8 cellular contexts compared by ENCODE assay signal in genomic region chr6:111721677-111722219, GRCh38.
DNase-seq lines count a peak whose midpoint lies in the region; ATAC-seq, FAIRE-seq and TF ChIP-seq lines count a peak whose summit lies in the region.

No MANE protein-coding gene starts in this region.

- no peaks in the 10 kb centered on the region for H3K36me3 ChIP-seq in BJ (ENCODE audit: control insufficient read depth, insufficient read depth, low read length)
- no peaks in the 10 kb centered on the region for H3K36me3 ChIP-seq in sigmoid colon

- H3K4me1 ChIP-seq in sigmoid colon = peaks cover 0 to 32% (median 3%) of the 10 kb centered on the region in 4 donors

- TF ChIP-seq POLR2A in sigmoid colon (IDR thresholded peaks at IDR 0.05) = no peak

- H3K36me3 Mint-ChIP-seq in activated CD4-positive, alpha-beta T cell treated with anti-CD3 and anti-CD28 coated beads, Interleukin-2, amount 10 ng/mL, durations not matched to agents 7 days and 5 days (ENCODE audit: low read depth) = peaks cover 74% of the 10 kb centered on the region

- TF ChIP-seq CTCF in BJ (IDR thresholded peaks at IDR 0.05; ENCODE audit: insufficient read depth, low read depth, low read length) (peak; percentile 77), HL-60 (IDR thresholded peaks at IDR 0.05; ENCODE audit: insufficient read depth, low read length) (peak; percentile 58), sigmoid colon (IDR thresholded peaks at IDR 0.05) (peak in 3 of 4 experiments; percentile 10 to 36 (median 31))

- POLR2A ChIA-PET in BJ (lab: Charles Lee) = no interaction called here
- POLR2A ChIA-PET in activated CD4-positive, alpha-beta T cell treated with anti-CD3 and anti-CD28 coated beads, Interleukin-2, amount 10 ng/mL, durations not matched to agents 7 days and 5 days (lab: Charles Lee) = no interaction called here

- H3K27me3 Mint-ChIP-seq in activated CD4-positive, alpha-beta T cell treated with anti-CD3 and anti-CD28 coated beads, Interleukin-2, amount 10 ng/mL, durations not matched to agents 7 days and 5 days = no peaks in the 10 kb centered on the region

- H3K27ac ChIP-seq in HL-60 (replicated peaks) (no peak overlapping the region), sigmoid colon (peak overlapping the region in 3 of 4 donors; percentile 12 to 18 (median 16))

- H3K9me3 ChIP-seq in sigmoid colon = no peaks in the 10 kb centered on the region

- H3K4me3 Mint-ChIP-seq in activated CD4-positive, alpha-beta T cell treated with anti-CD3 and anti-CD28 coated beads, Interleukin-2, amount 10 ng/mL, durations not matched to agents 7 days and 5 days = no peak overlapping the region

- no peak for ATAC-seq in HG03280 (IDR thresholded peaks at IDR 0.05; ENCODE audit: unreplicated experiment)

- 72 to 88% methylated on average over 3 of the region's 3 CpGs for WGBS in sigmoid colon, 2 donors

- no peak overlapping the region for H3K4me3 ChIP-seq in BJ (ENCODE audit: low read depth, low read length)
- H3K4me3 ChIP-seq in HL-60 (replicated peaks; ENCODE audit: insufficient read depth, low read length) = no peak overlapping the region
- H3K4me3 ChIP-seq in sigmoid colon = no peak overlapping the region

- FAIRE-seq in RCC 7860 (lab: Jason Lieb, UNC) = no peak

- no peak for DNase-seq in BJ (ENCODE audit: low read depth)
- peak in 1 of 2 experiments; percentile 30 for DNase-seq in HL-60 (ENCODE audit: low read depth in 1 of 2, low spot score in 1 of 2)
- DNase-seq in activated CD4-positive, alpha-beta T cell treated with anti-CD3 and anti-CD28 coated beads, Interleukin-2, amount 10 ng/mL, durations not matched to agents 7 days and 5 days = peak; percentile 46
- DNase-seq in fibroblast of gingiva (ENCODE audit: low read depth) = peak; percentile 91
- DNase-seq in sigmoid colon = no peak
- no peak for DNase-seq in SIG-M5 (lab: John Stamatoyannopoulos, UW)
- no peak for DNase-seq in RCC 7860 (ENCODE audit: low spot score)

- no peak for TF ChIP-seq EP300 in sigmoid colon (IDR thresholded peaks at IDR 0.05)

- intact Hi-C loops in sigmoid colon (cut with DNase I) = no loop called here

- CTCF ChIA-PET in BJ (lab: Yijun Ruan, JAX) = interaction anchor here (0.7 to 2.2 kb wide), 7 partner anchors 12 to 274 kb away, joined by 3 to 8 read pairs (median 4); no protein-coding TSS in a partner anchor
- CTCF ChIA-PET in activated CD4-positive, alpha-beta T cell treated with anti-CD3 and anti-CD28 coated beads, Interleukin-2, amount 10 ng/mL, durations not matched to agents 7 days and 5 days (lab: Charles Lee) = interaction anchor here (1.0 to 2.0 kb wide), 11 partner anchors 11 to 322 kb away, joined by 3 to 6 read pairs (median 3); no protein-coding TSS in a partner anchor

- peak overlapping the region; percentile 54 for H3K27ac Mint-ChIP-seq in activated CD4-positive, alpha-beta T cell treated with anti-CD3 and anti-CD28 coated beads, Interleukin-2, amount 10 ng/mL, durations not matched to agents 7 days and 5 days

- no peaks in the 10 kb centered on the region for H3K9me3 Mint-ChIP-seq in activated CD4-positive, alpha-beta T cell treated with anti-CD3 and anti-CD28 coated beads, Interleukin-2, amount 10 ng/mL, durations not matched to agents 7 days and 5 days

- peaks cover 62% of the 10 kb centered on the region for H3K4me1 Mint-ChIP-seq in activated CD4-positive, alpha-beta T cell treated with anti-CD3 and anti-CD28 coated beads, Interleukin-2, amount 10 ng/mL, durations not matched to agents 7 days and 5 days

- H3K27me3 ChIP-seq in BJ (ENCODE audit: control insufficient read depth, insufficient read depth, low read length) = no peaks in the 10 kb centered on the region
- H3K27me3 ChIP-seq in HL-60 (ENCODE audit: insufficient read depth, poor library complexity, severe bottlenecking) = no peaks in the 10 kb centered on the region
- no peaks in the 10 kb centered on the region for H3K27me3 ChIP-seq in sigmoid colon

Comparison
In these comparisons a context has a peak if more than half of its experiments do, and no peak if none do; other contexts are left out.
1. DNase-seq: peak in activated CD4-positive, alpha-beta T cell treated with anti-CD3 and anti-CD28 coated beads, Interleukin-2, amount 10 ng/mL, durations not matched to agents 7 days and 5 days (single experiment) and fibroblast of gingiva (single experiment); none in BJ (single experiment), sigmoid colon (single experiment), SIG-M5 (single experiment) and RCC 7860 (single experiment).
2. Peak in every context shown above with its lines, with median percentiles within 50 percentile points of each other: CTCF ChIP-seq.